In genomic region chr12:34400986-34401658, GRCh38 we compare ENCODE assay signal across 13 cellular contexts.
DNase-seq lines count a peak whose midpoint lies in the region; ATAC-seq, FAIRE-seq and TF ChIP-seq lines count a peak whose summit lies in the region.
"Had no signal": no experiment of that assay in that cellular context is flagged by ENCODE, and none has a peak within 500 bp of the region (broad histone marks: within the 10 kb centered on the region; RNA-seq: fewer than 3 reads in every experiment).

No MANE protein-coding gene starts in this region.

- intact Hi-C loops in pancreas (cut with DNase I): no loop called here

- no peak overlapping the region for H3K27ac ChIP-seq in pancreas

- ATAC-seq in pancreas (no peak), GM21367 (IDR thresholded peaks at IDR 0.05; ENCODE audit: unreplicated experiment) (no peak)

- TF ChIP-seq CTCF in endothelial cell (IDR thresholded peaks at IDR 0.05; ENCODE audit: unreplicated experiment) (no peak), pancreas (IDR thresholded peaks at IDR 0.05) (no peak)

- peaks cover 3% of the 10 kb centered on the region for H3K27me3 Mint-ChIP-seq in endothelial cell (ENCODE audit: unreplicated experiment)

- H3K4me1 Mint-ChIP-seq in endothelial cell (ENCODE audit: unreplicated experiment): no peaks in the 10 kb centered on the region

- no peak for FAIRE-seq in pancreas (lab: Jason Lieb, UNC)

- DNase-seq in AG20443 (ENCODE audit: low spot score) (peak; percentile 2), HEK293T (ENCODE audit: extremely low spot score) (peak; percentile 0), endothelial cell (ENCODE audit: low spot score) (peak; percentile 1), pancreas (peak; percentile 0 to 49 (median 4)), HPDE6-E6E7 (ENCODE audit: extremely low spot score) (no peak), T-helper 9 cell (no peak), cortex of kidney (lab: John Stamatoyannopoulos, UW) (no peak)
- DNase-seq: C1 segment of cervical spinal cord; central memory CD4-positive, alpha-beta T cell; GOT3; NCI-H2081; occipital lobe had no signal

- POLR2A ChIA-PET in HEK293T (lab: Yijun Ruan, JAX): no interaction called here

- H3K36me3 ChIP-seq in pancreas: no peaks in the 10 kb centered on the region

- no peak overlapping the region for H3K27ac Mint-ChIP-seq in endothelial cell (ENCODE audit: unreplicated experiment)

- H3K4me3 ChIP-seq in pancreas: no peak overlapping the region

- CTCF ChIA-PET in HEK293T (lab: Yijun Ruan, JAX): no interaction called here

- no peaks in the 10 kb centered on the region for H3K9me3 ChIP-seq in pancreas

- no peak overlapping the region for H3K4me3 Mint-ChIP-seq in endothelial cell (ENCODE audit: unreplicated experiment)

- WGBS in pancreas, 2 donors: 46 to 58% methylated on average over 25 of the region's 25 CpGs

- H3K4me1 ChIP-seq in pancreas: no peaks in the 10 kb centered on the region

- H3K9me3 Mint-ChIP-seq in endothelial cell (ENCODE audit: unreplicated experiment): peaks cover 9% of the 10 kb centered on the region

- no peaks in the 10 kb centered on the region for H3K36me3 Mint-ChIP-seq in endothelial cell (ENCODE audit: low read depth, unreplicated experiment)

- H3K27me3 ChIP-seq in pancreas: no peaks in the 10 kb centered on the region

TF ChIP-seq in HEK293T, 16 proteins besides CTCF, POLR2A, EP300 and RAD21:
- no peak for TF ChIP-seq L3MBTL2 (conservative IDR thresholded peaks at IDR 0.05)
- TF ChIP-seq ELF4 (IDR thresholded peaks at IDR 0.05): no peak
- TF ChIP-seq FOXM1 (IDR thresholded peaks at IDR 0.05; ENCODE audit: borderline replicate concordance): no peak
- TF ChIP-seq FOXA1 (IDR thresholded peaks at IDR 0.05): no peak
- TF ChIP-seq HDGF (IDR thresholded peaks at IDR 0.05; ENCODE audit: borderline replicate concordance): no peak
- TF ChIP-seq SUZ12 (IDR thresholded peaks at IDR 0.05): no peak
- no peak for TF ChIP-seq BHLHE40 (IDR thresholded peaks at IDR 0.05; ENCODE audit: borderline replicate concordance)
- TF ChIP-seq CTBP1 (IDR thresholded peaks at IDR 0.05; ENCODE audit: borderline replicate concordance): no peak
- TF ChIP-seq SP1 (IDR thresholded peaks at IDR 0.05): no peak
- no peak for TF ChIP-seq FOXK2 (IDR thresholded peaks at IDR 0.05)
- no peak for TF ChIP-seq PKNOX1 (IDR thresholded peaks at IDR 0.05)
- TF ChIP-seq NFRKB (IDR thresholded peaks at IDR 0.05): no peak
- no peak for TF ChIP-seq TARDBP (IDR thresholded peaks at IDR 0.05)
- TF ChIP-seq ARNT (IDR thresholded peaks at IDR 0.05): no peak
- no peak for TF ChIP-seq ZNF384 (IDR thresholded peaks at IDR 0.05)
- no peak for TF ChIP-seq LEF1 (IDR thresholded peaks at IDR 0.05; ENCODE audit: borderline replicate concordance)
TF ChIP-seq in HEK293T: peak in this region for 0.

Comparison
In these comparisons a context has a peak if more than half of its experiments do, and no peak if none do; other contexts are left out.
1. DNase-seq: peak in AG20443 (single experiment), HEK293T (single experiment), endothelial cell (single experiment) and pancreas (6 of 6); none in HPDE6-E6E7 (single experiment), T-helper 9 cell (single experiment) and cortex of kidney (single experiment).